In the genomic region with DNA sequence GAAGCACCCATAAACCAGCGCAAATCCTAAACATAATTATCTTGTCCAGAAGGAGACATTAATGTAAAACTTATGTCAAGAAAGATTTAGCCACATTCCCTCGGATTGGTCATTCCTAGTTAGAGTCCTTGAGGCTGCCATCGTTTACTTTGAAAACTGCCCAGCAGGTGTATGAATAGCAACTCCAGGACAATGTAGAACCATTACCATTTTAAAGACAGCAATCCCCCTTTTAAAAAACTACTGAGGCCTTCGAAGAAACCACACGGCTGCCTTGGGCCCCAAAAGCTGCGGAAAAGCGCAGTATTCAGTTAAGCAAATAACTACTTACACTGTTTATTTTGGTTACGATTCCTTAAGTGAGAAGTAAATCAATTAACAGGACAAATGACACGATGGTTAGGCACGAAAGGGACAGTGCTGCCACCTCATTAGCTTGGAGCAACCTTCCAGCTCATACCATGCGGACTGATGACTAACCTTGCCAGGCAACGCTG, we compare ENCODE assay signal across 9 cellular contexts. TPM values are rescaled to one million over a fixed set of nuclear protein-coding genes. Genes with fewer than 3 reads are reported as not detected.
DNase-seq lines count a peak whose midpoint lies in the region; ATAC-seq, FAIRE-seq and TF ChIP-seq lines count a peak whose summit lies in the region.
"Had no signal": no experiment of that assay in that cellular context is flagged by ENCODE, and none has a peak within 500 bp of the region (broad histone marks: within the 10 kb centered on the region; RNA-seq: fewer than 3 reads in every experiment).

No MANE protein-coding gene starts in this region.

- H3K9me3 ChIP-seq in SK-N-MC (ENCODE audit: low read depth, low read length): no peaks in the 10 kb centered on the region
- H3K9me3 ChIP-seq in left ventricle myocardium inferior (replicated peaks): no peaks in the 10 kb centered on the region

- H3K27me3 ChIP-seq in GM23338 (ENCODE audit: insufficient read depth): peaks cover 100% of the 10 kb centered on the region
- no peaks in the 10 kb centered on the region for H3K27me3 ChIP-seq in left ventricle myocardium inferior (ENCODE audit: low read depth)
- peaks cover 2% of the 10 kb centered on the region for H3K27me3 ChIP-seq in rectal smooth muscle tissue (ENCODE audit: control insufficient read depth, insufficient read depth, low read length)

- peaks cover 13% of the 10 kb centered on the region for H3K4me1 Mint-ChIP-seq in GM23338

- H3K4me3 Mint-ChIP-seq in GM23338: peak overlapping the region; percentile 83

- intact Hi-C loops in left ventricle myocardium inferior (cut with micrococcal nuclease): loop anchor here (10.0 kb wide), 1 partner anchor 59 kb away; no protein-coding TSS in a partner anchor

- no peaks in the 10 kb centered on the region; the same call in 2 of the 3 replicates for H3K9me3 Mint-ChIP-seq in GM23338

- no peak for FAIRE-seq in D721Med (lab: Jason Lieb, UNC)
- FAIRE-seq: frontal cortex had no signal

- DNase-seq in GM23338 (ENCODE audit: low spot score) (peak; percentile 77), SK-N-MC (ENCODE audit: low read depth, low spot score) (no peak), left ventricle myocardium inferior (no peak), COR-L47 (lab: John Stamatoyannopoulos, UW) (no peak), epidermal melanocyte (ENCODE audit: insufficient read length, low spot score) (no peak), D721Med (ENCODE audit: insufficient read length, low spot score) (no peak)

- peak overlapping the region; percentile 79 for H3K4me3 ChIP-seq in GM23338
- H3K4me3 ChIP-seq in SK-N-MC: peak overlapping the region; percentile 82
- peak overlapping the region; percentile 89 for H3K4me3 ChIP-seq in left ventricle myocardium inferior
- peak overlapping the region; percentile 75 for H3K4me3 ChIP-seq in rectal smooth muscle tissue (ENCODE audit: low read length)

- H3K27me3 Mint-ChIP-seq in GM23338 (ENCODE audit: insufficient read depth, low read depth, poor library complexity): peaks cover 90% of the 10 kb centered on the region

- H3K4me1 ChIP-seq in GM23338 (ENCODE audit: insufficient read depth) (peaks cover 11% of the 10 kb centered on the region), left ventricle myocardium inferior (peaks cover 53% of the 10 kb centered on the region), rectal smooth muscle tissue (ENCODE audit: control insufficient read depth, insufficient read depth, low read length) (peaks cover 4% of the 10 kb centered on the region)

- H3K36me3 Mint-ChIP-seq in GM23338 (ENCODE audit: low read depth): no peaks in the 10 kb centered on the region

- peak overlapping the region; percentile 90; the same call in 1 of the 2 replicates for H2AFZ ChIP-seq in GM23338

- peaks cover 3% of the 10 kb centered on the region; the same call in 1 of the 2 replicates for H3F3A ChIP-seq in GM23338 (replicated peaks; ENCODE audit: low read depth)

- H3K27ac ChIP-seq in GM23338 (ENCODE audit: low read depth): no peak overlapping the region
- no peak overlapping the region for H3K27ac ChIP-seq in SK-N-MC
- H3K27ac ChIP-seq in left ventricle myocardium inferior (replicated peaks): peak overlapping the region; percentile 94
- peak overlapping the region; percentile 93 for H3K27ac ChIP-seq in rectal smooth muscle tissue (ENCODE audit: low read depth, low read length)

- no peak for TF ChIP-seq CTCF in GM23338 (conservative IDR thresholded peaks at IDR 0.05; ENCODE audit: low read depth in 2 of 2)
- no peak for TF ChIP-seq CTCF in left ventricle myocardium inferior (IDR thresholded peaks at IDR 0.05; ENCODE audit: borderline replicate concordance)
- no peak for TF ChIP-seq CTCF in D721Med (IDR thresholded peaks at IDR 0.05; ENCODE audit: insufficient read depth, missing control alignments)

- H3K79me2 ChIP-seq in GM23338 (replicated peaks; ENCODE audit: insufficient read depth): no peaks in the 10 kb centered on the region

- peak overlapping the region; percentile 92 for H3K4me2 ChIP-seq in GM23338

- no peak overlapping the region for H3K27ac Mint-ChIP-seq in GM23338

- no peak overlapping the region for H3K9ac ChIP-seq in SK-N-MC (ENCODE audit: insufficient read length)
- H3K9ac ChIP-seq in rectal smooth muscle tissue (ENCODE audit: low read length): peak overlapping the region; percentile 76

- ATAC-seq in GM23338: peak; percentile 71
- ATAC-seq in HG02981 (IDR thresholded peaks at IDR 0.05; ENCODE audit: unreplicated experiment): no peak

- no peaks in the 10 kb centered on the region for H3K9me2 ChIP-seq in GM23338 (ENCODE audit: insufficient read depth)

- H4K20me1 ChIP-seq in GM23338 (replicated peaks; ENCODE audit: insufficient read depth): peaks cover 5% of the 10 kb centered on the region; the same call in 1 of the 2 replicates

- no peaks in the 10 kb centered on the region for H3K36me3 ChIP-seq in GM23338 (ENCODE audit: insufficient read depth)
- H3K36me3 ChIP-seq in SK-N-MC (ENCODE audit: insufficient read depth, low read length): no peaks in the 10 kb centered on the region
- H3K36me3 ChIP-seq in left ventricle myocardium inferior: no peaks in the 10 kb centered on the region
- no peaks in the 10 kb centered on the region for H3K36me3 ChIP-seq in rectal smooth muscle tissue (ENCODE audit: control insufficient read depth, insufficient read depth, low read length)

TF ChIP-seq in GM23338, 12 proteins besides CTCF, POLR2A, EP300 and RAD21 (continues in another document):
- TF ChIP-seq, protein P1, sequence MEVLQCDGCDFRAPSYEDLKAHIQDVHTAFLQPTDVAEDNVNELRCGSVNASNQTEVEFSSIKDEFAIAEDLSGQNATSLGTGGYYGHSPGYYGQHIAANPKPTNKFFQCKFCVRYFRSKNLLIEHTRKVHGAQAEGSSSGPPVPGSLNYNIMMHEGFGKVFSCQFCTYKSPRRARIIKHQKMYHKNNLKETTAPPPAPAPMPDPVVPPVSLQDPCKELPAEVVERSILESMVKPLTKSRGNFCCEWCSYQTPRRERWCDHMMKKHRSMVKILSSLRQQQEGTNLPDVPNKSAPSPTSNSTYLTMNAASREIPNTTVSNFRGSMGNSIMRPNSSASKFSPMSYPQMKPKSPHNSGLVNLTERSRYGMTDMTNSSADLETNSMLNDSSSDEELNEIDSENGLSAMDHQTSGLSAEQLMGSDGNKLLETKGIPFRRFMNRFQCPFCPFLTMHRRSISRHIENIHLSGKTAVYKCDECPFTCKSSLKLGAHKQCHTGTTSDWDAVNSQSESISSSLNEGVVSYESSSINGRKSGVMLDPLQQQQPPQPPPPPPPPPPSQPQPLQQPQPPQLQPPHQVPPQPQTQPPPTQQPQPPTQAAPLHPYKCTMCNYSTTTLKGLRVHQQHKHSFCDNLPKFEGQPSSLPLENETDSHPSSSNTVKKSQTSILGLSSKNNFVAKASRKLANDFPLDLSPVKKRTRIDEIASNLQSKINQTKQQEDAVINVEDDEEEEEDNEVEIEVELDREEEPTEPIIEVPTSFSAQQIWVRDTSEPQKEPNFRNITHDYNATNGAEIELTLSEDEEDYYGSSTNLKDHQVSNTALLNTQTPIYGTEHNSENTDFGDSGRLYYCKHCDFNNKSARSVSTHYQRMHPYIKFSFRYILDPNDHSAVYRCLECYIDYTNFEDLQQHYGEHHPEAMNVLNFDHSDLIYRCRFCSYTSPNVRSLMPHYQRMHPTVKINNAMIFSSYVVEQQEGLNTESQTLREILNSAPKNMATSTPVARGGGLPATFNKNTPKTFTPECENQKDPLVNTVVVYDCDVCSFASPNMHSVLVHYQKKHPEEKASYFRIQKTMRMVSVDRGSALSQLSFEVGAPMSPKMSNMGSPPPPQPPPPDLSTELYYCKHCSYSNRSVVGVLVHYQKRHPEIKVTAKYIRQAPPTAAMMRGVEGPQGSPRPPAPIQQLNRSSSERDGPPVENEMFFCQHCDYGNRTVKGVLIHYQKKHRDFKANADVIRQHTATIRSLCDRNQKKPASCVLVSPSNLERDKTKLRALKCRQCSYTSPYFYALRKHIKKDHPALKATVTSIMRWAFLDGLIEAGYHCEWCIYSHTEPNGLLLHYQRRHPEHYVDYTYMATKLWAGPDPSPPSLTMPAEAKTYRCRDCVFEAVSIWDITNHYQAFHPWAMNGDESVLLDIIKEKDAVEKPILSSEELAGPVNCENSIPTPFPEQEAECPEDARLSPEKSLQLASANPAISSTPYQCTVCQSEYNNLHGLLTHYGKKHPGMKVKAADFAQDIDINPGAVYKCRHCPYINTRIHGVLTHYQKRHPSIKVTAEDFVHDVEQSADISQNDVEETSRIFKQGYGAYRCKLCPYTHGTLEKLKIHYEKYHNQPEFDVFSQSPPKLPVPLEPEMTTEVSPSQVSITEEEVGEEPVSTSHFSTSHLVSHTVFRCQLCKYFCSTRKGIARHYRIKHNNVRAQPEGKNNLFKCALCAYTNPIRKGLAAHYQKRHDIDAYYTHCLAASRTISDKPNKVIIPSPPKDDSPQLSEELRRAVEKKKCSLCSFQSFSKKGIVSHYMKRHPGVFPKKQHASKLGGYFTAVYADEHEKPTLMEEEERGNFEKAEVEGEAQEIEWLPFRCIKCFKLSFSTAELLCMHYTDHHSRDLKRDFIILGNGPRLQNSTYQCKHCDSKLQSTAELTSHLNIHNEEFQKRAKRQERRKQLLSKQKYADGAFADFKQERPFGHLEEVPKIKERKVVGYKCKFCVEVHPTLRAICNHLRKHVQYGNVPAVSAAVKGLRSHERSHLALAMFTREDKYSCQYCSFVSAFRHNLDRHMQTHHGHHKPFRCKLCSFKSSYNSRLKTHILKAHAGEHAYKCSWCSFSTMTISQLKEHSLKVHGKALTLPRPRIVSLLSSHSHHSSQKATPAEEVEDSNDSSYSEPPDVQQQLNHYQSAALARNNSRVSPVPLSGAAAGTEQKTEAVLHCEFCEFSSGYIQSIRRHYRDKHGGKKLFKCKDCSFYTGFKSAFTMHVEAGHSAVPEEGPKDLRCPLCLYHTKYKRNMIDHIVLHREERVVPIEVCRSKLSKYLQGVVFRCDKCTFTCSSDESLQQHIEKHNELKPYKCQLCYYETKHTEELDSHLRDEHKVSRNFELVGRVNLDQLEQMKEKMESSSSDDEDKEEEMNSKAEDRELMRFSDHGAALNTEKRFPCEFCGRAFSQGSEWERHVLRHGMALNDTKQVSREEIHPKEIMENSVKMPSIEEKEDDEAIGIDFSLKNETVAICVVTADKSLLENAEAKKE (CRISPR knock-in tag; IDR thresholded peaks at IDR 0.05): no peak
- TF ChIP-seq POLR2AphosphoS5 (IDR thresholded peaks at IDR 0.05; ENCODE audit: low read depth): peak; percentile 20; the same call in 1 of the 2 replicates
- 0 out of 2 replicates have a peak, but pooled peaks have one; percentile 8 for TF ChIP-seq CREB1 (CRISPR knock-in tag; IDR thresholded peaks at IDR 0.05; ENCODE audit: low read depth)
- TF ChIP-seq ZNF331 (CRISPR knock-in tag; IDR thresholded peaks at IDR 0.05; ENCODE audit: low read depth): no peak

RNA-seq across cellular contexts. Expression of a gene that starts 0.8 kb away (rescaled TPM):
- 0.35 and 0.43 TPM in 2 replicates for total RNA-seq in GM23338 (2014; rRNA removed; shearing (Covaris generic))
- 1.1 and 1.2 TPM in 2 replicates for polyA plus RNA-seq in GM23338 (2016; fragmentation: Nextera tagmentation; extraction: Ambion mirVana)
- 21.4 TPM for total RNA-seq in left ventricle myocardium inferior

Comparison
In these comparisons a context has a peak if more than half of its experiments do, and no peak if none do; other contexts are left out.
1. H3K27ac ChIP-seq: peak in left ventricle myocardium inferior (single experiment) and rectal smooth muscle tissue (single experiment); none in GM23338 (single experiment) and SK-N-MC (single experiment).
2. RNA of a gene that starts 0.8 kb away (total RNA-seq): 21.4 TPM in left ventricle myocardium inferior (single experiment); 0.35 to 0.43 TPM in GM23338; every median in the first group is over 10 times any median in the second.
3. Peak in every context shown above with its lines, with median percentiles within 50 percentile points of each other: H3K4me3 ChIP-seq.